21 cellular contexts compared by ENCODE assay signal in the genomic region with DNA sequence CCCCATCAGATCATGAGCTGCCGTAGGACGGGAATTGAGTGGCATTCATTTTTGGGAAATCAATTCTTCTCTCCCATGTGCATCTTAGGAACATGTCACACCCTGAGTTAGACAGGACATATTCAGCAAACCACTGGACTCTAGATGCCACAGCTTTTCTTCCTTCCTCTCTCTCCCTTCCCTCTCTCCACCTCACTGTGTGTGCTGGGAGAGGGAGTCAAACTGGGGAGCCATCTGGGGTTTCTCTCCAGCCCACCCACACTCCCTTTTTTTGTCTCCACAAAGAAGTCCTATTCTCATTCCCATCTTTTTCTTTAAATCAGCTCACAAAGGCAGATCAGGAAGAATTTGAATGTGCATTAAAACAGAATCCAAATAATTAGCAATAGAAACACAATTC. TPM values are rescaled to one million over a fixed set of nuclear protein-coding genes. Genes with fewer than 3 reads are reported as not detected.
DNase-seq lines count a peak whose midpoint lies in the region; ATAC-seq, FAIRE-seq and TF ChIP-seq lines count a peak whose summit lies in the region.
"Had no signal": no experiment of that assay in that cellular context is flagged by ENCODE, and none has a peak within 500 bp of the region (broad histone marks: within the 10 kb centered on the region; RNA-seq: fewer than 3 reads in every experiment).

No MANE protein-coding gene starts in this region.

- peaks cover 1 to 19% (median 12%) of the 10 kb centered on the region in 4 experiments; a peak in 4 of 7 replicates for H3K4me1 ChIP-seq in H1 (replicated peaks in 1 of 4; ENCODE audit: control insufficient read depth in 3 of 4, insufficient read depth in 4 of 4, low read length in 3 of 4)

- H3K9ac ChIP-seq in H1 (replicated peaks in 1 of 4; ENCODE audit: extremely low read depth in 1 of 4, low read depth in 3 of 4, low read length in 3 of 4) = no peak overlapping the region

- no peak for FAIRE-seq in H1 (lab: Jason Lieb, UNC)

- peaks cover 77% of the 10 kb centered on the region for H3K36me3 Mint-ChIP-seq in CD4-positive, alpha-beta T cell (ENCODE audit: low read depth)
- no peaks in the 10 kb centered on the region for H3K36me3 Mint-ChIP-seq in WTC11
- H3K36me3 Mint-ChIP-seq: stimulated activated naive B cell treated with anti-CD40 and anti-IgM and Interleukin-4, amounts not matched to agents 10 μg/mL and 1 μg/mL and 100 μg/mL, for 72 hours had no signal

- TF ChIP-seq POLR2A in H1 (IDR thresholded peaks at IDR 0.05; ENCODE audit: control extremely low read depth in 1 of 2, low read depth in 2 of 2, low read length in 2 of 2) = no peak

- peaks cover 94% of the 10 kb centered on the region for H3K4me1 Mint-ChIP-seq in CD4-positive, alpha-beta T cell (ENCODE audit: low read depth)
- H3K4me1 Mint-ChIP-seq in WTC11 = peaks cover 38% of the 10 kb centered on the region

- H4K91ac ChIP-seq in H1 (replicated peaks; ENCODE audit: insufficient read length, low read length) = peak overlapping the region; percentile 53

- peaks cover 2% of the 10 kb centered on the region for H3K9me3 Mint-ChIP-seq in CD4-positive, alpha-beta T cell
- H3K9me3 Mint-ChIP-seq in WTC11 = peaks cover 17% of the 10 kb centered on the region

- H2BK5ac ChIP-seq in H1 (ENCODE audit: low read depth, low read length) = peak overlapping the region; percentile 68; the same call in 1 of the 2 replicates

- H4K8ac ChIP-seq in H1 (ENCODE audit: extremely low read depth, insufficient read depth, low read length) = no peak overlapping the region

- POLR2A ChIA-PET in CD4-positive, alpha-beta T cell (lab: Charles Lee) = interaction anchor here (1.2 to 19.9 kb wide), 8 partner anchors 9 to 187 kb away, joined by 6 to 621 read pairs (median 36); a partner anchor contains a TSS
- POLR2A ChIA-PET in WTC11 (lab: Charles Lee) = no interaction called here
- POLR2A ChIA-PET in H1 (lab: Charles Lee; ENCODE audit: partially characterized antibody) = no interaction called here

- H3K27ac ChIP-seq in 22Rv1 (peak overlapping the region; percentile 47), H1 (ENCODE audit: low read depth, low read length) (peak overlapping the region; percentile 23; the same call in 1 of the 2 replicates)
- peak overlapping the region; percentile 76 for H3K27ac ChIP-seq in CD4-positive, alpha-beta T cell (ENCODE audit: low read depth, low read length)
- H3K27ac ChIP-seq: cardiac muscle cell, lower lobe of right lung, right lobe of liver had no signal

- no peak overlapping the region for H2AK5ac ChIP-seq in H1 (ENCODE audit: low read depth, low read length)

- no peaks in the 10 kb centered on the region for H3K9me3 ChIP-seq in CD4-positive, alpha-beta T cell (ENCODE audit: control insufficient read depth, low read length)
- H3K9me3 ChIP-seq in H1 (ENCODE audit: insufficient read depth in 2 of 2, low read depth in 1 of 2, low read length in 1 of 2) = no peaks in the 10 kb centered on the region
- H3K9me3 ChIP-seq in MG63 = no peaks in the 10 kb centered on the region
- H3K9me3 ChIP-seq: lower lobe of right lung, right lobe of liver had no signal

- H3K36me3 ChIP-seq in H1 (ENCODE audit: control insufficient read depth in 2 of 4, insufficient read depth in 4 of 4, low read length in 3 of 4) (no peaks in the 10 kb centered on the region), MG63 (no peaks in the 10 kb centered on the region)
- H3K36me3 ChIP-seq: cardiac muscle cell, lower lobe of right lung, right lobe of liver had no signal

- CTCF ChIA-PET in CD4-positive, alpha-beta T cell (lab: Charles Lee) = interaction anchor here (1.1 to 3.5 kb wide), 6 partner anchors 9 to 93 kb away, joined by 3 to 14 read pairs (median 8); no protein-coding TSS in a partner anchor
- CTCF ChIA-PET in WTC11 (lab: Charles Lee) = interaction anchor here (0.6 to 1.3 kb wide), 7 partner anchors 18 to 162 kb away, joined by 3 to 8 read pairs (median 3); no protein-coding TSS in a partner anchor
- CTCF ChIA-PET in H1 (lab: Charles Lee; ENCODE audit: partially characterized antibody) = interaction anchor here (0.7 to 2.4 kb wide), 6 partner anchors 10 to 152 kb away, joined by 3 to 11 read pairs (median 5); no protein-coding TSS in a partner anchor

- intact Hi-C loops in CD4-positive, alpha-beta T cell (cut with DNase I, micrococcal nuclease) = loop anchor here (1.0 to 5.0 kb wide), 4 partner anchors 15 to 189 kb away; no protein-coding TSS in a partner anchor

- no peak overlapping the region for H2BK15ac ChIP-seq in H1 (ENCODE audit: low read length)

- H3K23ac ChIP-seq in H1 (ENCODE audit: insufficient read length) = no peak overlapping the region

- no peak for TF ChIP-seq CTCF in 22Rv1 (IDR thresholded peaks at IDR 0.05)
- no peak for TF ChIP-seq CTCF in CD4-positive, alpha-beta T cell (IDR thresholded peaks at IDR 0.05)
- TF ChIP-seq CTCF in WTC11 (IDR thresholded peaks at IDR 0.05) = no peak
- no peak for TF ChIP-seq CTCF in H1 (IDR thresholded peaks at IDR 0.05; ENCODE audit: control extremely low read depth in 1 of 3, insufficient read depth in 1 of 3, low read depth in 1 of 3, low read length in 3 of 3)

- H3K14ac ChIP-seq in H1 (ENCODE audit: insufficient read length) = no peak overlapping the region

- no peaks in the 10 kb centered on the region for H3K79me1 ChIP-seq in H1 (ENCODE audit: low read depth, low read length)

- peak overlapping the region; percentile 37 to 53 for H3K4me2 ChIP-seq in H1 (ENCODE audit: insufficient read depth in 1 of 2, low read depth in 2 of 2, low read length in 2 of 2)

- H4K5ac ChIP-seq in H1 (ENCODE audit: insufficient read length, low read depth, low read length) = peak overlapping the region; percentile 7

- peak overlapping the region; percentile 80 for H3K4me3 Mint-ChIP-seq in CD4-positive, alpha-beta T cell
- H3K4me3 Mint-ChIP-seq in WTC11 = no peak overlapping the region
- H3K4me3 Mint-ChIP-seq: stimulated activated naive B cell treated with anti-CD40 and anti-IgM and Interleukin-4, amounts not matched to agents 10 μg/mL and 1 μg/mL and 100 μg/mL, for 72 hours had no signal

- no peaks in the 10 kb centered on the region for H3K27me3 ChIP-seq in CD4-positive, alpha-beta T cell (ENCODE audit: control insufficient read depth, insufficient read depth, low read length)
- no peaks in the 10 kb centered on the region for H3K27me3 ChIP-seq in H1 (replicated peaks in 1 of 4; ENCODE audit: control insufficient read depth in 3 of 4, extremely low read depth in 1 of 4, insufficient read depth in 3 of 4, low read length in 3 of 4)
- H3K27me3 ChIP-seq in MG63 = no peaks in the 10 kb centered on the region
- H3K27me3 ChIP-seq: cardiac muscle cell, right lobe of liver had no signal

- peak overlapping the region; percentile 50 for H2BK120ac ChIP-seq in H1 (replicated peaks; ENCODE audit: low read depth, low read length)

- no peak overlapping the region for H3K4me3 ChIP-seq in H1 (ENCODE audit: extremely low read depth in 1 of 4, insufficient read depth in 2 of 4, low read depth in 3 of 4, low read length in 4 of 4)
- H3K4me3 ChIP-seq in MG63 = no peak overlapping the region
- H3K4me3 ChIP-seq: cardiac muscle cell, lower lobe of right lung, right lobe of liver had no signal

- no peak for ATAC-seq in CD4-positive, alpha-beta T cell (ENCODE audit: poor library complexity)
- ATAC-seq in WTC11 (peak; percentile 69), HG03175 (IDR thresholded peaks at IDR 0.05; ENCODE audit: unreplicated experiment) (no peak)
- ATAC-seq: lower lobe of right lung; stimulated activated naive B cell treated with anti-CD40 and anti-IgM and Interleukin-4, amounts not matched to agents 10 μg/mL and 1 μg/mL and 100 μg/mL, for 72 hours had no signal

- peak overlapping the region; percentile 92 for H3K27ac Mint-ChIP-seq in CD4-positive, alpha-beta T cell
- peak overlapping the region; percentile 82 for H3K27ac Mint-ChIP-seq in WTC11
- H3K27ac Mint-ChIP-seq: stimulated activated naive B cell treated with anti-CD40 and anti-IgM and Interleukin-4, amounts not matched to agents 10 μg/mL and 1 μg/mL and 100 μg/mL, for 72 hours had no signal

- H3K27me3 Mint-ChIP-seq in CD4-positive, alpha-beta T cell = no peaks in the 10 kb centered on the region
- H3K27me3 Mint-ChIP-seq in WTC11 (ENCODE audit: low read depth) = no peaks in the 10 kb centered on the region

- no peaks in the 10 kb centered on the region for H4K20me1 ChIP-seq in H1 (replicated peaks in 1 of 2; ENCODE audit: control insufficient read depth in 1 of 2, insufficient read depth in 2 of 2, low read length in 2 of 2)

- peak overlapping the region; percentile 33 for H3K4ac ChIP-seq in H1 (replicated peaks; ENCODE audit: insufficient read length, low read depth, low read length)

- WGBS in H1 (ENCODE audit: extremely low coverage in 1 of 2, insufficient coverage in 1 of 2, insufficient read length in 1 of 2, insufficient replicate concordance in 2 of 2, low coverage in 1 of 2, low lambda C conversion rate in 2 of 2, missing lambda C conversion rate in 1 of 2), 2 experiments = 79% methylated on average over 2 of the region's 2 CpGs; no CpG with 5 or more reads in 1 of the 2 experiments

- 0 out of 2 replicates have a peak overlapping the region, but pooled peaks have one; percentile 11 for H2BK12ac ChIP-seq in H1 (ENCODE audit: low read depth, low read length)

- TF ChIP-seq RAD21 in H1 (IDR thresholded peaks at IDR 0.05 in 1 of 2, conservative IDR thresholded peaks at IDR 0.05 in 1 of 2; ENCODE audit: low read depth in 2 of 2, low read length in 2 of 2) = no peak

- H2AFZ ChIP-seq in H1 (ENCODE audit: low read length) = no peak overlapping the region; the same call in 1 of the 2 replicates

- H3K23me2 ChIP-seq in H1 (ENCODE audit: low read depth, low read length) = no peaks in the 10 kb centered on the region

- peak overlapping the region; percentile 51; the same call in 1 of the 2 replicates for H2BK20ac ChIP-seq in H1 (ENCODE audit: low read length)

- H3K18ac ChIP-seq in H1 (ENCODE audit: extremely low read depth, low read length) = peak overlapping the region; percentile 85

- H3K79me2 ChIP-seq in H1 (ENCODE audit: control insufficient read depth in 1 of 2, insufficient read depth in 2 of 2, low read length in 2 of 2) = no peaks in the 10 kb centered on the region

- DNase-seq in CD4-positive, alpha-beta T cell = no peak
- DNase-seq in WTC11 (ENCODE audit: low spot score) (no peak), H1 (ENCODE audit: low read depth in 1 of 2, low spot score in 2 of 2) (peak in 1 of 2 experiments; percentile 44), NCI-H2227 treated with DMSO at 0.1 percent for 48 hours (lab: John Stamatoyannopoulos, UW) (no peak), kidney glomerular epithelial cell (lab: John Stamatoyannopoulos, UW) (no peak), MG63 (no peak)
- DNase-seq: Calu3; dermis blood vessel endothelial cell; islet precursor cell; KG1; lower lobe of right lung; NCI-H1048; NCI-H524; right lobe of liver; stimulated activated naive B cell treated with anti-CD40 and anti-IgM and Interleukin-4, amounts not matched to agents 10 μg/mL and 1 μg/mL and 100 μg/mL, for 72 hours; trophoblast cell had no signal

- no peak for TF ChIP-seq EP300 in H1 (IDR thresholded peaks at IDR 0.05; ENCODE audit: borderline replicate concordance in 1 of 2, low read depth in 2 of 2, low read length in 2 of 2)

- H3K56ac ChIP-seq in H1 (replicated peaks; ENCODE audit: insufficient read length, low read depth, low read length) = no peak overlapping the region

RNA-seq across cellular contexts. Expression of a gene that starts 15.3 kb away (rescaled TPM):
- total RNA-seq in CD4-positive, alpha-beta T cell = 100 to 1,000 TPM; 128 to 130 TPM
- total RNA-seq in WTC11 (2021) = 0.11 to 0.50 TPM (median 0.16 TPM) in 3 replicates
- not detected in 2 replicates for total RNA-seq in H1 (2021; fragmentation: NEBNext Ultra II Directional; extraction: Animal tissue kit (Norgen Biotek cat#: 25700))
- polyA plus RNA-seq in H1 (2011; rRNA removed) = not detected in 2 replicates
- not detected for polyA plus RNA-seq in H1 (2011; cell fraction: cytosol; rRNA removed)
- polyA plus RNA-seq in H1 (2011; cell fraction: nucleus; rRNA removed) = not detected
- not detected in 4 replicates for polyA plus RNA-seq in H1 (2012, experiment 1 of 2)
- not detected for polyA plus RNA-seq in H1 (2012, experiment 2 of 2)
- polyA plus RNA-seq in H1 (2013, experiment 1 of 2) = 0.06 TPM
- not detected for polyA plus RNA-seq in H1 (2013, experiment 2 of 2)
- polyA minus RNA-seq in H1 (2011; rRNA and poly(A)+ RNA removed) = not detected in 2 replicates
- not detected for polyA minus RNA-seq in H1 (2011; cell fraction: cytosol; rRNA and poly(A)+ RNA removed)
- not detected for polyA minus RNA-seq in H1 (2011; cell fraction: nucleus; rRNA and poly(A)+ RNA removed)
- 0.10 TPM in 1 of 2 replicates, not detected in the other for total RNA-seq in MG63 (2014; rRNA removed; shearing (Covaris generic); ENCODE audit: low replicate concordance)
- total RNA-seq: Calu3, cardiac muscle cell, fibroblast of villous mesenchyme, osteoblast had no signal
- polyA plus RNA-seq: cardiac muscle cell had no signal

Comparison
In these comparisons a context has a peak if more than half of its experiments do, and no peak if none do; other contexts are left out.
1. H3K27ac ChIP-seq: peak in every context shown above with its lines; median percentile 76 in CD4-positive, alpha-beta T cell; 47 in 22Rv1; 23 in H1.
2. RNA of a gene that starts 15.3 kb away (total RNA-seq): 128 to 130 TPM in CD4-positive, alpha-beta T cell; 0.11 to 0.50 TPM in WTC11, 0.10 TPM in MG63 and not detected in H1; every median in the first group is over 10 times any median in the second.